Comparison of ENCODE assay signal across 8 cellular contexts in the genomic region with DNA sequence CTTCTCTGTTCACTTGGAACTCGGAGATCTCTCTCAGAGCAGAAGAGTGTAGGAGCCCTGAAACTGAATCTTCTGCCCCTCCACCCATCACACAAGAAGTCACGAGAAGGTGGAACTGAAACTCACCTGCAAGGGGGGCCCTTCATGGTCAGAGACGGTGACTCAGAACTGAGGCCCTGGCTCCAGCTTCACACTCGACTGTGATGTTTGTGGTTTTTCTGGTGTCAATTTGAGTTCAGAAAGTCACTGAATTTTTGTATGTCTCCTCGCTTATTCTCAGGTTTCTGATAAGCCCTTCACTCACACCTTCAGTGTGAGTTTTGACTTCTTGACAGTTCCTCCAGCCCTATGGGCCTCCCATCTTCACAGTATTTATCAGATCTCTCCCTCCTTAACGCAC. TPM values are rescaled to one million over a fixed set of nuclear protein-coding genes. Genes with fewer than 3 reads are reported as not detected.
DNase-seq lines count a peak whose midpoint lies in the region; ATAC-seq and TF ChIP-seq lines count a peak whose summit lies in the region.

No MANE protein-coding gene starts in this region.

- peak; percentile 97 for ATAC-seq in HG02938 (IDR thresholded peaks at IDR 0.05; ENCODE audit: unreplicated experiment)
- ATAC-seq in stimulated activated memory B cell treated with anti-CD40 and anti-IgM and Interleukin-4, amounts not matched to agents 10 μg/mL and 1 μg/mL and 100 μg/mL, for 72 hours, result peak; percentile 97

- peak; percentile 8 for DNase-seq in activated naive CD4-positive, alpha-beta T cell treated with Interleukin-2 at 50 U/mL for 16 hours
- DNase-seq in activated naive CD4-positive, alpha-beta T cell (lab: John Stamatoyannopoulos, UW), result no peak
- DNase-seq in OCI-LY7 (ENCODE audit: low spot score) (peak; percentile 93), SKM-1 treated with dmso at 0.1 percent for 144 hours (lab: John Stamatoyannopoulos, UW; ENCODE audit: unreplicated experiment) (no peak), GOT3 (lab: John Stamatoyannopoulos, UW) (no peak), KG1 (lab: John Stamatoyannopoulos, UW) (no peak)

- H3K27ac Mint-ChIP-seq in stimulated activated memory B cell treated with anti-CD40 and anti-IgM and Interleukin-4, amounts not matched to agents 10 μg/mL and 1 μg/mL and 100 μg/mL, for 72 hours, result peak overlapping the region; percentile 78

- no peaks in the 10 kb centered on the region for H3K27me3 Mint-ChIP-seq in stimulated activated memory B cell treated with anti-CD40 and anti-IgM and Interleukin-4, amounts not matched to agents 10 μg/mL and 1 μg/mL and 100 μg/mL, for 72 hours

- peak overlapping the region; percentile 94 for H3K27ac ChIP-seq in OCI-LY7 (ENCODE audit: low read depth, low read length, poor library complexity, severe bottlenecking)

- H3K9me3 ChIP-seq in OCI-LY7 (ENCODE audit: low read length), result no peaks in the 10 kb centered on the region

- peak overlapping the region; percentile 74 for H3K4me2 ChIP-seq in OCI-LY7 (ENCODE audit: low read length)

- no TSS peak for BruUV-seq in OCI-LY7 (replicated peaks; lab: Mats Ljungman, UMichigan)

- H3K4me3 Mint-ChIP-seq in stimulated activated memory B cell treated with anti-CD40 and anti-IgM and Interleukin-4, amounts not matched to agents 10 μg/mL and 1 μg/mL and 100 μg/mL, for 72 hours, result peak overlapping the region; percentile 53

- no peaks in the 10 kb centered on the region for H3K9me2 ChIP-seq in OCI-LY7 (ENCODE audit: insufficient read depth, low read length)

- intact Hi-C loops in OCI-LY7 (cut with micrococcal nuclease; ENCODE audit: unreplicated experiment), result loop anchor here (1.0 to 10.0 kb wide), 2 partner anchors 44 to 1282 kb away; a partner anchor contains a TSS

- no peaks in the 10 kb centered on the region for H3K36me3 ChIP-seq in OCI-LY7 (ENCODE audit: insufficient read depth, low read length)

- H4K20me1 ChIP-seq in OCI-LY7 (ENCODE audit: insufficient read depth, low read length), result no peaks in the 10 kb centered on the region

- peaks cover 9% of the 10 kb centered on the region for H3K9me3 Mint-ChIP-seq in stimulated activated memory B cell treated with anti-CD40 and anti-IgM and Interleukin-4, amounts not matched to agents 10 μg/mL and 1 μg/mL and 100 μg/mL, for 72 hours

- H3K4me1 ChIP-seq in OCI-LY7 (ENCODE audit: insufficient read depth, low read length, poor library complexity, severe bottlenecking), result peaks cover 45% of the 10 kb centered on the region

- H3K79me2 ChIP-seq in OCI-LY7 (ENCODE audit: insufficient read depth, low read depth, low read length), result no peaks in the 10 kb centered on the region

- CTCF ChIA-PET in OCI-LY7 (lab: Charles Lee; ENCODE audit: unreplicated experiment), result no interaction called here

- peak overlapping the region; percentile 57 for H3K4me3 ChIP-seq in OCI-LY7 (ENCODE audit: low read depth, low read length, poor library complexity, severe bottlenecking)

- peaks cover 78% of the 10 kb centered on the region for H3K4me1 Mint-ChIP-seq in stimulated activated memory B cell treated with anti-CD40 and anti-IgM and Interleukin-4, amounts not matched to agents 10 μg/mL and 1 μg/mL and 100 μg/mL, for 72 hours

- TF ChIP-seq CTCF in OCI-LY7 (conservative IDR thresholded peaks at IDR 0.05; ENCODE audit: low read length), result no peak

- POLR2A ChIA-PET in OCI-LY7 (lab: Charles Lee), result interaction anchor here (0.7 to 1.2 kb wide), 2 partner anchors 13 to 28 kb away, joined by 3 read pairs; no protein-coding TSS in a partner anchor

- peak overlapping the region; percentile 17; the same call in 1 of the 2 replicates for H2AFZ ChIP-seq in OCI-LY7 (ENCODE audit: low read length)

- peaks cover 66% of the 10 kb centered on the region for H3K36me3 Mint-ChIP-seq in stimulated activated memory B cell treated with anti-CD40 and anti-IgM and Interleukin-4, amounts not matched to agents 10 μg/mL and 1 μg/mL and 100 μg/mL, for 72 hours

RNA-seq across cellular contexts. Expression of a gene that starts 23.1 kb away (rescaled TPM):
- not detected in 2 replicates for total RNA-seq in OCI-LY7 (2014; rRNA removed; shearing (Covaris generic))
- not detected in 2 replicates for total RNA-seq in OCI-LY7 (2022)

RNA-seq across cellular contexts. Expression of a gene that starts 36.0 kb away (rescaled TPM):
- total RNA-seq in OCI-LY7 (2014; rRNA removed; shearing (Covaris generic)), result 3.5 and 4.7 TPM in 2 replicates
- 10.4 and 13.4 TPM in 2 replicates for total RNA-seq in OCI-LY7 (2022)

RNA-seq across cellular contexts. Expression of a gene that starts 39.5 kb away (rescaled TPM):
- total RNA-seq in OCI-LY7 (2014; rRNA removed; shearing (Covaris generic)), result not detected in 2 replicates
- not detected in 2 replicates for total RNA-seq in OCI-LY7 (2022)

Comparison
In these comparisons a context has a peak if more than half of its experiments do, and no peak if none do; other contexts are left out.
1. DNase-seq: peak in activated naive CD4-positive, alpha-beta T cell treated with Interleukin-2 at 50 U/mL for 16 hours (single experiment) and OCI-LY7 (single experiment); none in activated naive CD4-positive, alpha-beta T cell (0 of 4), SKM-1 treated with dmso at 0.1 percent for 144 hours (single experiment), GOT3 (single experiment) and KG1 (single experiment).